Comparison of ENCODE assay signal across 8 cellular contexts in genomic region chr15:31372635-31373091, GRCh38. TPM values are rescaled to one million over a fixed set of nuclear protein-coding genes. Genes with fewer than 3 reads are reported as not detected.
DNase-seq lines count a peak whose midpoint lies in the region; ATAC-seq and TF ChIP-seq lines count a peak whose summit lies in the region.

No MANE protein-coding gene starts in this region.

- H3K27ac Mint-ChIP-seq in WTC11 (peak overlapping the region; percentile 98), Calu3 (ENCODE audit: unreplicated experiment) (no peak overlapping the region)

- H3K36me3 Mint-ChIP-seq in WTC11 (peaks cover 11% of the 10 kb centered on the region; the same call in 1 of the 2 replicates), Calu3 (ENCODE audit: insufficient read depth, unreplicated experiment) (no peaks in the 10 kb centered on the region)

- DNase-seq in GM20000 (ENCODE audit: low spot score): peak; percentile 30
- peak; percentile 68 for DNase-seq in WTC11 (ENCODE audit: low spot score)
- peak; percentile 53 for DNase-seq in left cardiac atrium
- DNase-seq in sciatic nerve (ENCODE audit: low spot score): no peak
- DNase-seq in NCI-H187 treated with DMSO at 0.1 percent for 48 hours (lab: John Stamatoyannopoulos, UW): no peak
- DNase-seq in Calu3: no peak
- no peak for DNase-seq in RKO (ENCODE audit: low spot score)
- DNase-seq in SKM-1 treated with dmso at 0.1 percent for 144 hours (lab: John Stamatoyannopoulos, UW; ENCODE audit: unreplicated experiment): no peak

- CTCF ChIA-PET in WTC11 (lab: Charles Lee) (interaction anchor here (1.0 to 2.0 kb wide), 5 partner anchors 9 to 158 kb away, joined by 3 to 8 read pairs (median 3); no protein-coding TSS in a partner anchor), Calu3 (lab: Charles Lee) (no interaction called here)

- TF ChIP-seq CTCF in GM20000 (IDR thresholded peaks at IDR 0.05; ENCODE audit: extremely low read depth, missing control alignments) (no peak), WTC11 (IDR thresholded peaks at IDR 0.05) (no peak), Calu3 (IDR thresholded peaks at IDR 0.05; ENCODE audit: unreplicated experiment) (no peak)

- intact Hi-C loops in left cardiac atrium (cut with DNase I) (no loop called here), sciatic nerve (cut with DNase I) (no loop called here), Calu3 (cut with micrococcal nuclease; ENCODE audit: unreplicated experiment) (no loop called here)

- POLR2A ChIA-PET in WTC11 (lab: Charles Lee): no interaction called here

- BruUV-seq in Calu3 (replicated peaks; lab: Mats Ljungman, UMichigan): no TSS peak

- no peaks in the 10 kb centered on the region for H3K27me3 Mint-ChIP-seq in WTC11 (ENCODE audit: low read depth)
- no peaks in the 10 kb centered on the region for H3K27me3 Mint-ChIP-seq in Calu3 (ENCODE audit: unreplicated experiment)

- ATAC-seq in WTC11 (peak; percentile 89), left cardiac atrium (peak; percentile 85 to 89), sciatic nerve (peak; percentile 80)

- H3K9me3 Mint-ChIP-seq in WTC11: peaks cover 5% of the 10 kb centered on the region; the same call in 1 of the 2 replicates
- H3K9me3 Mint-ChIP-seq in Calu3 (ENCODE audit: low read depth, unreplicated experiment): no peaks in the 10 kb centered on the region

- H3K4me3 Mint-ChIP-seq in WTC11 (no peak overlapping the region), Calu3 (ENCODE audit: low read depth, unreplicated experiment) (no peak overlapping the region)

- peaks cover 72% of the 10 kb centered on the region for H3K4me1 Mint-ChIP-seq in WTC11
- H3K4me1 Mint-ChIP-seq in Calu3 (ENCODE audit: low read depth, unreplicated experiment): no peaks in the 10 kb centered on the region

TF ChIP-seq in WTC11, 78 proteins besides CTCF, POLR2A, EP300 and RAD21 (continues in another document):
- no peak for TF ChIP-seq KAT7 (CRISPR knock-in tag; IDR thresholded peaks at IDR 0.05; ENCODE audit: borderline replicate concordance)
- no peak for TF ChIP-seq MLX (CRISPR knock-in tag; IDR thresholded peaks at IDR 0.05)
- TF ChIP-seq MAX (CRISPR knock-in tag; IDR thresholded peaks at IDR 0.05): no peak
- TF ChIP-seq E2F5 (CRISPR knock-in tag; IDR thresholded peaks at IDR 0.05): no peak
- no peak for TF ChIP-seq GRHL2 (CRISPR knock-in tag; IDR thresholded peaks at IDR 0.05; ENCODE audit: insufficient replicate concordance, severe bottlenecking)
- peak; percentile 33; the same call in 1 of the 2 replicates for TF ChIP-seq ZNF281 (CRISPR knock-in tag; IDR thresholded peaks at IDR 0.05)
- TF ChIP-seq FOXP1 (CRISPR knock-in tag; IDR thresholded peaks at IDR 0.05; ENCODE audit: borderline replicate concordance): no peak
- TF ChIP-seq JAZF1 (CRISPR knock-in tag; IDR thresholded peaks at IDR 0.05): no peak
- TF ChIP-seq ZNF512 (CRISPR knock-in tag; IDR thresholded peaks at IDR 0.05; ENCODE audit: borderline replicate concordance): no peak
- TF ChIP-seq JUN (CRISPR knock-in tag; IDR thresholded peaks at IDR 0.05): no peak
- no peak for TF ChIP-seq OVOL2 (CRISPR knock-in tag; IDR thresholded peaks at IDR 0.05; ENCODE audit: borderline replicate concordance)
- TF ChIP-seq ZMAT4 (CRISPR knock-in tag; IDR thresholded peaks at IDR 0.05): no peak
- TF ChIP-seq CREM (CRISPR knock-in tag; IDR thresholded peaks at IDR 0.05): no peak
- no peak for TF ChIP-seq ZNF396 (CRISPR knock-in tag; IDR thresholded peaks at IDR 0.05; ENCODE audit: borderline replicate concordance)
- TF ChIP-seq ZNF263 (CRISPR knock-in tag; IDR thresholded peaks at IDR 0.05; ENCODE audit: low read depth): peak; percentile 20; the same call in 1 of the 2 replicates
- TF ChIP-seq HMGA2 (CRISPR knock-in tag; IDR thresholded peaks at IDR 0.05): no peak
- TF ChIP-seq ZNF425 (CRISPR knock-in tag; conservative IDR thresholded peaks at IDR 0.05): no peak
- no peak for TF ChIP-seq GABPB1 (CRISPR knock-in tag; IDR thresholded peaks at IDR 0.05)

RNA-seq across cellular contexts. Expression of gene KLF13, which starts 46.0 kb away (rescaled TPM):
- total RNA-seq in WTC11 (2021) (36.9 to 38.1 TPM (median 37.2 TPM) in 3 replicates), left cardiac atrium (10 to 100 TPM; 34.5 to 69.9 TPM), sciatic nerve (85.9 TPM), Calu3 (2022) (14.1 and 22.9 TPM in 2 replicates)

Comparison
In these comparisons a context has a peak if more than half of its experiments do, and no peak if none do; other contexts are left out.
1. DNase-seq: peak in GM20000 (single experiment), WTC11 (single experiment) and left cardiac atrium (single experiment); none in sciatic nerve (single experiment), NCI-H187 treated with DMSO at 0.1 percent for 48 hours (single experiment), Calu3 (single experiment), RKO (single experiment) and SKM-1 treated with dmso at 0.1 percent for 144 hours (single experiment).
2. Peak in every context shown above with its lines, with median percentiles within 50 percentile points of each other: ATAC-seq.